Comparison of ENCODE assay signal across 15 cellular contexts in genomic region chr11:123183391-123184099, GRCh38. TPM values are rescaled to one million over a fixed set of nuclear protein-coding genes. Genes with fewer than 3 reads are reported as not detected.
DNase-seq lines count a peak whose midpoint lies in the region; ATAC-seq and TF ChIP-seq lines count a peak whose summit lies in the region.
"Had no signal": no experiment of that assay in that cellular context is flagged by ENCODE, and none has a peak within 500 bp of the region (broad histone marks: within the 10 kb centered on the region; RNA-seq: fewer than 3 reads in every experiment).

No MANE protein-coding gene starts in this region.

- H3K27ac ChIP-seq in psoas muscle = no peak overlapping the region
- H3K27ac ChIP-seq: parathyroid adenoma, vagina had no signal

- POLR2A ChIA-PET in HEK293T (lab: Yijun Ruan, JAX) = no interaction called here
- POLR2A ChIA-PET in activated CD4-positive, alpha-beta memory T cell treated with anti-CD3 and anti-CD28 coated beads, Interleukin-2, amount 10 ng/mL, durations not matched to agents 7 days and 5 days (lab: Charles Lee) = no interaction called here

- no peak overlapping the region for H3K27ac Mint-ChIP-seq in activated CD8-positive, alpha-beta memory T cell treated with anti-CD3 and anti-CD28 coated beads, Interleukin-2, amount 10 ng/mL, durations not matched to agents 7 days and 5 days
- H3K27ac Mint-ChIP-seq in activated CD4-positive, alpha-beta memory T cell treated with anti-CD3 and anti-CD28 coated beads, Interleukin-2, amount 10 ng/mL, durations not matched to agents 7 days and 5 days = no peak overlapping the region
- H3K27ac Mint-ChIP-seq: activated CD4-positive, alpha-beta T cell treated with anti-CD3 and anti-CD28 coated beads, Interleukin-2, amount 10 ng/mL, durations not matched to agents 7 days and 5 days; activated naive CD4-positive, alpha-beta T cell treated with anti-CD3 and anti-CD28 coated beads, Interleukin-2, amount 50 U/mL, for 24 hours; mesothelial cell of epicardium had no signal

- no peak overlapping the region for H3K4me3 ChIP-seq in psoas muscle
- H3K4me3 ChIP-seq: K562, vagina had no signal

- H3K27me3 Mint-ChIP-seq in activated CD8-positive, alpha-beta memory T cell treated with anti-CD3 and anti-CD28 coated beads, Interleukin-2, amount 10 ng/mL, durations not matched to agents 7 days and 5 days = peaks cover 49% of the 10 kb centered on the region
- peaks cover 46% of the 10 kb centered on the region for H3K27me3 Mint-ChIP-seq in activated CD4-positive, alpha-beta memory T cell treated with anti-CD3 and anti-CD28 coated beads, Interleukin-2, amount 10 ng/mL, durations not matched to agents 7 days and 5 days

- no peaks in the 10 kb centered on the region for H3K9me3 Mint-ChIP-seq in activated CD8-positive, alpha-beta memory T cell treated with anti-CD3 and anti-CD28 coated beads, Interleukin-2, amount 10 ng/mL, durations not matched to agents 7 days and 5 days (ENCODE audit: low read depth)
- H3K9me3 Mint-ChIP-seq in activated CD4-positive, alpha-beta memory T cell treated with anti-CD3 and anti-CD28 coated beads, Interleukin-2, amount 10 ng/mL, durations not matched to agents 7 days and 5 days = no peaks in the 10 kb centered on the region
- H3K9me3 Mint-ChIP-seq: activated naive CD4-positive, alpha-beta T cell treated with anti-CD3 and anti-CD28 coated beads, Interleukin-2, amount 50 U/mL, for 24 hours; mesothelial cell of epicardium had no signal

- no peaks in the 10 kb centered on the region for H3K4me1 ChIP-seq in psoas muscle
- H3K4me1 ChIP-seq: parathyroid adenoma had no signal

- peak; percentile 92 for ATAC-seq in activated CD8-positive, alpha-beta memory T cell treated with anti-CD3 and anti-CD28 coated beads, Interleukin-2, amount 10 ng/mL, durations not matched to agents 7 days and 5 days
- ATAC-seq in psoas muscle = no peak
- ATAC-seq: K562 had no signal

- H3K27me3 ChIP-seq in psoas muscle (ENCODE audit: insufficient read depth in 3 of 3, low read length in 2 of 3) = peaks cover 0 to 52% (median 6%) of the 10 kb centered on the region in 3 donors
- H3K27me3 ChIP-seq: vagina had no signal

- no peaks in the 10 kb centered on the region for H3K36me3 Mint-ChIP-seq in activated CD8-positive, alpha-beta memory T cell treated with anti-CD3 and anti-CD28 coated beads, Interleukin-2, amount 10 ng/mL, durations not matched to agents 7 days and 5 days
- H3K36me3 Mint-ChIP-seq in activated CD4-positive, alpha-beta memory T cell treated with anti-CD3 and anti-CD28 coated beads, Interleukin-2, amount 10 ng/mL, durations not matched to agents 7 days and 5 days (ENCODE audit: low read depth) = no peaks in the 10 kb centered on the region
- H3K36me3 Mint-ChIP-seq: activated naive CD4-positive, alpha-beta T cell treated with anti-CD3 and anti-CD28 coated beads, Interleukin-2, amount 50 U/mL, for 24 hours; mesothelial cell of epicardium had no signal

- no peak overlapping the region for H3K4me3 Mint-ChIP-seq in activated CD8-positive, alpha-beta memory T cell treated with anti-CD3 and anti-CD28 coated beads, Interleukin-2, amount 10 ng/mL, durations not matched to agents 7 days and 5 days
- H3K4me3 Mint-ChIP-seq in activated CD4-positive, alpha-beta memory T cell treated with anti-CD3 and anti-CD28 coated beads, Interleukin-2, amount 10 ng/mL, durations not matched to agents 7 days and 5 days = no peak overlapping the region
- H3K4me3 Mint-ChIP-seq: activated CD4-positive, alpha-beta T cell treated with anti-CD3 and anti-CD28 coated beads, Interleukin-2, amount 10 ng/mL, durations not matched to agents 7 days and 5 days; activated naive CD4-positive, alpha-beta T cell treated with anti-CD3 and anti-CD28 coated beads, Interleukin-2, amount 50 U/mL, for 24 hours; mesothelial cell of epicardium had no signal

- CTCF ChIA-PET in activated CD8-positive, alpha-beta memory T cell treated with anti-CD3 and anti-CD28 coated beads, Interleukin-2, amount 10 ng/mL, durations not matched to agents 7 days and 5 days (lab: Charles Lee) = interaction anchor here (1.4 kb wide), 1 partner anchor 64 kb away, joined by 7 read pairs; no protein-coding TSS in a partner anchor
- CTCF ChIA-PET in HEK293T (lab: Yijun Ruan, JAX) = no interaction called here
- CTCF ChIA-PET in activated CD4-positive, alpha-beta memory T cell treated with anti-CD3 and anti-CD28 coated beads, Interleukin-2, amount 10 ng/mL, durations not matched to agents 7 days and 5 days (lab: Charles Lee) = no interaction called here

- TF ChIP-seq CTCF in psoas muscle (IDR thresholded peaks at IDR 0.05) = no peak

- H3K9me3 ChIP-seq in psoas muscle = no peaks in the 10 kb centered on the region
- H3K9me3 ChIP-seq: vagina had no signal

- peaks cover 7% of the 10 kb centered on the region for H3K4me1 Mint-ChIP-seq in activated CD8-positive, alpha-beta memory T cell treated with anti-CD3 and anti-CD28 coated beads, Interleukin-2, amount 10 ng/mL, durations not matched to agents 7 days and 5 days
- H3K4me1 Mint-ChIP-seq in activated CD4-positive, alpha-beta memory T cell treated with anti-CD3 and anti-CD28 coated beads, Interleukin-2, amount 10 ng/mL, durations not matched to agents 7 days and 5 days = peaks cover 5% of the 10 kb centered on the region
- H3K4me1 Mint-ChIP-seq: activated naive CD4-positive, alpha-beta T cell treated with anti-CD3 and anti-CD28 coated beads, Interleukin-2, amount 50 U/mL, for 24 hours had no signal

- intact Hi-C loops in psoas muscle (cut with DNase I) = no loop called here

- no peaks in the 10 kb centered on the region for H3K36me3 ChIP-seq in psoas muscle (ENCODE audit: insufficient read depth in 1 of 2, low read depth in 1 of 2)
- H3K36me3 ChIP-seq: vagina had no signal

- WGBS in psoas muscle, 3 donors = 77 to 84% (median 77%) methylated on average over 6 of the region's 6 CpGs

- peak; percentile 69 for DNase-seq in activated CD8-positive, alpha-beta memory T cell treated with anti-CD3 and anti-CD28 coated beads, Interleukin-2, amount 10 ng/mL, durations not matched to agents 7 days and 5 days
- DNase-seq in activated CD8-positive, alpha-beta memory T cell treated with anti-CD3 and anti-CD28 coated beads, Interleukin-2, amount 50 U/mL, for 4 hours = no peak
- no peak for DNase-seq in HEK293T (ENCODE audit: extremely low spot score)
- DNase-seq in activated CD4-positive, alpha-beta memory T cell treated with anti-CD3 and anti-CD28 coated beads, Interleukin-2, amount 10 ng/mL, durations not matched to agents 7 days and 5 days = peak; percentile 24
- peak; percentile 48 for DNase-seq in renal cortical epithelial cell (ENCODE audit: low read depth)
- no peak for DNase-seq in psoas muscle
- DNase-seq in activated gamma-delta T cell (lab: John Stamatoyannopoulos, UW) = no peak
- no peak for DNase-seq in NCI-H1930 (lab: John Stamatoyannopoulos, UW)
- DNase-seq: activated CD4-positive, alpha-beta T cell treated with anti-CD3 and anti-CD28 coated beads, Interleukin-2, amount 10 ng/mL, durations not matched to agents 7 days and 5 days; NCI-H1694 treated with DMSO at 0.1 percent for 48 hours had no signal

TF ChIP-seq in HEK293T, 16 proteins besides CTCF, POLR2A, EP300 and RAD21:
- 0 out of 2 replicates have a peak, but pooled peaks have one; percentile 7 for TF ChIP-seq PKNOX1 (IDR thresholded peaks at IDR 0.05)
- TF ChIP-seq FOXA1 (IDR thresholded peaks at IDR 0.05) = no peak

RNA-seq across cellular contexts. Expression of gene CLMP, which starts 11.5 kb away (rescaled TPM):
- under 1 TPM in 1 of 2 experiments, not detected in 1; 0.58 TPM for total RNA-seq in activated CD8-positive, alpha-beta memory T cell treated with anti-CD3 and anti-CD28 coated beads, Interleukin-2, amount 10 ng/mL, durations not matched to agents 7 days and 5 days
- under 1 TPM; 0.75 to 0.81 TPM for total RNA-seq in activated CD4-positive, alpha-beta memory T cell treated with anti-CD3 and anti-CD28 coated beads, Interleukin-2, amount 10 ng/mL, durations not matched to agents 7 days and 5 days
- total RNA-seq in renal cortical epithelial cell = 22.7 and 48.9 TPM in 2 replicates
- total RNA-seq in psoas muscle = 1 to 10 TPM; 2.9 to 4.2 (median 3.0) TPM
- polyA plus RNA-seq in psoas muscle = 1 to 10 TPM in 2 of 3 donors, under 1 TPM in 1; 0.83 to 3.3 (median 1.7) TPM

Comparison
In these comparisons a context has a peak if more than half of its experiments do, and no peak if none do; other contexts are left out.
1. DNase-seq: peak in activated CD8-positive, alpha-beta memory T cell treated with anti-CD3 and anti-CD28 coated beads, Interleukin-2, amount 10 ng/mL, durations not matched to agents 7 days and 5 days (single experiment), activated CD4-positive, alpha-beta memory T cell treated with anti-CD3 and anti-CD28 coated beads, Interleukin-2, amount 10 ng/mL, durations not matched to agents 7 days and 5 days (single experiment) and renal cortical epithelial cell (single experiment); none in activated CD8-positive, alpha-beta memory T cell treated with anti-CD3 and anti-CD28 coated beads, Interleukin-2, amount 50 U/mL, for 4 hours (single experiment), HEK293T (single experiment), psoas muscle (0 of 2), activated gamma-delta T cell (single experiment) and NCI-H1930 (0 of 2).